In the genomic region with DNA sequence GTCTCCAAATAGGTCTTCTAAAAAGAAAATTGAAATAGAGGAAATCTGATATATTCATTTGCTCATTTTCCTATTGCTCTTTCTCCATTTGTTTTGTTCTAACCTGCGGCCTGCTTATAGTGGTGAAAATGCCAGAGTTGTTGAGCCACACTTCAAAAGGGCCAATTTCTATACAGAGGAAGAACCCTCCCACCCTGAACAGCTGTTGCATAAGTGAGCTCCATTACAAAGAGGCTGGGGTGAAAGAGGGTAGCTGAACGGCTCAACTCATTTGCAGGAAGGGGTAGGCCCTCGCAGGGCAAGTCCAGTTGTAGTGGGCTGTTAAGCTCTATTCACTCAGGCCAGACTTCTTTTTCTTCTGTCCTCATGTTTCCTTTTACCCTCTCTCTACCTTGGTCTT, we compare ENCODE assay signal across 14 cellular contexts. TPM values are rescaled to one million over a fixed set of nuclear protein-coding genes. Genes with fewer than 3 reads are reported as not detected.
DNase-seq lines count a peak whose midpoint lies in the region; ATAC-seq, FAIRE-seq and TF ChIP-seq lines count a peak whose summit lies in the region.
"Had no signal": no experiment of that assay in that cellular context is flagged by ENCODE, and none has a peak within 500 bp of the region (broad histone marks: within the 10 kb centered on the region; RNA-seq: fewer than 3 reads in every experiment).

No MANE protein-coding gene starts in this region.

- H3K9ac ChIP-seq in H1 (replicated peaks in 1 of 4; ENCODE audit: extremely low read depth in 1 of 4, low read depth in 3 of 4, low read length in 3 of 4), result no peak overlapping the region

- no peak overlapping the region for H3K4me3 Mint-ChIP-seq in nephron progenitor cell
- H3K4me3 Mint-ChIP-seq in naive thymus-derived CD8-positive, alpha-beta T cell, result no peak overlapping the region
- H3K4me3 Mint-ChIP-seq: T-helper 1 cell treated with Interleukin-12 subunit alpha and Interleukin-12 subunit beta and Interleukin-4 antibody, amounts not matched to agents 30 μg/mL and 1 μg/mL, for 36 hours had no signal

- FAIRE-seq in H1 (lab: Jason Lieb, UNC), result peak; percentile 55
- FAIRE-seq: GM12891 had no signal

- no peak overlapping the region for H2BK5ac ChIP-seq in H1 (ENCODE audit: low read depth, low read length)

- H2BK15ac ChIP-seq in H1 (ENCODE audit: low read length), result no peak overlapping the region

- POLR2A ChIA-PET in H1 (lab: Charles Lee; ENCODE audit: partially characterized antibody), result interaction anchor here (0.9 to 2.2 kb wide), 6 partner anchors 9 to 175 kb away, joined by 3 to 8 read pairs (median 4); partner anchors contain the start of genes ADCY10, DCAF6 and MPC2
- POLR2A ChIA-PET in naive thymus-derived CD8-positive, alpha-beta T cell (lab: Charles Lee), result no interaction called here

- H3K79me2 ChIP-seq in H1 (ENCODE audit: control insufficient read depth in 1 of 2, insufficient read depth in 2 of 2, low read length in 2 of 2), result no peaks in the 10 kb centered on the region

- no peak for TF ChIP-seq RAD21 in H1 (IDR thresholded peaks at IDR 0.05 in 1 of 2, conservative IDR thresholded peaks at IDR 0.05 in 1 of 2; ENCODE audit: low read depth in 2 of 2, low read length in 2 of 2)

- CTCF ChIA-PET in H1 (lab: Charles Lee; ENCODE audit: partially characterized antibody), result interaction anchor here (0.6 to 1.6 kb wide), 4 partner anchors 22 to 177 kb away, joined by 3 to 8 read pairs (median 4); no protein-coding TSS in a partner anchor

- DNase-seq in HAP-1 (ENCODE audit: low spot score in 2 of 2) (peak; percentile 51 to 67), NCI-H2107 treated with DMSO at 0.1 percent for 48 hours (lab: John Stamatoyannopoulos, UW; ENCODE audit: unreplicated experiment) (peak; percentile 77), H1 (ENCODE audit: low read depth in 1 of 2, low spot score in 2 of 2) (no peak), nephron progenitor cell (no peak), HPDE6-E6E7 (ENCODE audit: extremely low spot score) (no peak), ovary (no peak), EL (no peak)
- no peak for DNase-seq in naive thymus-derived CD8-positive, alpha-beta T cell
- DNase-seq: COR-L47, NCI-H446 treated with DMSO at 0.1 percent for 48 hours, retina had no signal

- TF ChIP-seq POLR2A in H1 (IDR thresholded peaks at IDR 0.05; ENCODE audit: control extremely low read depth in 1 of 2, low read depth in 2 of 2, low read length in 2 of 2), result no peak
- TF ChIP-seq POLR2A in ovary (IDR thresholded peaks at IDR 0.05), result no peak

- H3K4me1 ChIP-seq in HAP-1, result peaks cover 12% of the 10 kb centered on the region
- peaks cover 0 to 6% (median 3%) of the 10 kb centered on the region in 4 experiments; a peak in 4 of 7 replicates for H3K4me1 ChIP-seq in H1 (replicated peaks in 1 of 4; ENCODE audit: control insufficient read depth in 3 of 4, insufficient read depth in 4 of 4, low read length in 3 of 4)
- H3K4me1 ChIP-seq in ovary (ENCODE audit: insufficient read depth), result no peaks in the 10 kb centered on the region

- no peak overlapping the region for H2AK5ac ChIP-seq in H1 (ENCODE audit: low read depth, low read length)

- WGBS in H1 (ENCODE audit: extremely low coverage in 1 of 2, insufficient coverage in 1 of 2, insufficient read length in 1 of 2, insufficient replicate concordance in 2 of 2, low coverage in 1 of 2, low lambda C conversion rate in 2 of 2, missing lambda C conversion rate in 1 of 2), 2 experiments, result 48% methylated on average over 3 of the region's 3 CpGs; no CpG with 5 or more reads in 1 of the 2 experiments
- 58 to 71% (median 60%) methylated on average over 3 of the region's 3 CpGs for WGBS in ovary, 3 donors

- H4K5ac ChIP-seq in H1 (ENCODE audit: insufficient read length, low read depth, low read length), result no peak overlapping the region

- no peaks in the 10 kb centered on the region for H4K20me1 ChIP-seq in H1 (replicated peaks in 1 of 2; ENCODE audit: control insufficient read depth in 1 of 2, insufficient read depth in 2 of 2, low read length in 2 of 2)

- H2BK120ac ChIP-seq in H1 (replicated peaks; ENCODE audit: low read depth, low read length), result no peak overlapping the region

- H3K4me3 ChIP-seq in HAP-1 (no peak overlapping the region), H1 (ENCODE audit: extremely low read depth in 1 of 4, insufficient read depth in 2 of 4, low read depth in 3 of 4, low read length in 4 of 4) (no peak overlapping the region), ovary (no peak overlapping the region)

- 0 out of 2 replicates have a peak overlapping the region, but pooled peaks have one; percentile 10 for H2BK20ac ChIP-seq in H1 (ENCODE audit: low read length)

- no peak for ATAC-seq in naive thymus-derived CD8-positive, alpha-beta T cell

- no peak overlapping the region for H3K18ac ChIP-seq in H1 (ENCODE audit: extremely low read depth, low read length)

- H3K4ac ChIP-seq in H1 (replicated peaks; ENCODE audit: insufficient read length, low read depth, low read length), result no peak overlapping the region

- TF ChIP-seq CTCF in H1 (IDR thresholded peaks at IDR 0.05; ENCODE audit: control extremely low read depth in 1 of 3, insufficient read depth in 1 of 3, low read depth in 1 of 3, low read length in 3 of 3) (no peak), nephron progenitor cell (IDR thresholded peaks at IDR 0.05) (no peak), ovary (IDR thresholded peaks at IDR 0.05) (no peak)

- intact Hi-C loops in ovary (cut with DNase I), result no loop called here

- peak overlapping the region; percentile 23 for H3K27ac Mint-ChIP-seq in nephron progenitor cell
- H3K27ac Mint-ChIP-seq in naive thymus-derived CD8-positive, alpha-beta T cell, result no peak overlapping the region
- H3K27ac Mint-ChIP-seq: T-helper 1 cell treated with Interleukin-12 subunit alpha and Interleukin-12 subunit beta and Interleukin-4 antibody, amounts not matched to agents 30 μg/mL and 1 μg/mL, for 36 hours had no signal

- H3K9me3 Mint-ChIP-seq in nephron progenitor cell, result peaks cover 18% of the 10 kb centered on the region
- H3K9me3 Mint-ChIP-seq in naive thymus-derived CD8-positive, alpha-beta T cell, result peaks cover 0 to 22% (median 6%) of the 10 kb centered on the region in 9 donors

- H3K14ac ChIP-seq in H1 (ENCODE audit: insufficient read length), result no peak overlapping the region

- no peaks in the 10 kb centered on the region for H3K23me2 ChIP-seq in H1 (ENCODE audit: low read depth, low read length)

- H3K27me3 Mint-ChIP-seq in nephron progenitor cell (ENCODE audit: low read depth, poor library complexity), result no peaks in the 10 kb centered on the region
- peaks cover 0 to 5% (median 5%) of the 10 kb centered on the region in 5 donors for H3K27me3 Mint-ChIP-seq in naive thymus-derived CD8-positive, alpha-beta T cell

- peak overlapping the region; percentile 55; the same call in 1 of the 2 replicates for H2AFZ ChIP-seq in H1 (ENCODE audit: low read length)

- no peak overlapping the region for H3K56ac ChIP-seq in H1 (replicated peaks; ENCODE audit: insufficient read length, low read depth, low read length)

- TF ChIP-seq EP300 in H1 (IDR thresholded peaks at IDR 0.05; ENCODE audit: borderline replicate concordance in 1 of 2, low read depth in 2 of 2, low read length in 2 of 2), result no peak
- no peak for TF ChIP-seq EP300 in ovary (IDR thresholded peaks at IDR 0.05)

- no peak overlapping the region for H2BK12ac ChIP-seq in H1 (ENCODE audit: low read depth, low read length)

- 0 out of 4 replicates have a peak overlapping the region, but pooled peaks of 1 of the 2 experiments have one; percentile 25 for H3K4me2 ChIP-seq in H1 (ENCODE audit: insufficient read depth in 1 of 2, low read depth in 2 of 2, low read length in 2 of 2)

- peaks cover 21% of the 10 kb centered on the region for H3K4me1 Mint-ChIP-seq in nephron progenitor cell
- H3K4me1 Mint-ChIP-seq in naive thymus-derived CD8-positive, alpha-beta T cell, result no peaks in the 10 kb centered on the region

- in situ Hi-C loops in HAP-1 (cut with MboI; ENCODE audit: low sequenced_read_pairs), result no loop called here

- H4K8ac ChIP-seq in H1 (ENCODE audit: extremely low read depth, insufficient read depth, low read length), result no peak overlapping the region

- H4K91ac ChIP-seq in H1 (replicated peaks; ENCODE audit: insufficient read length, low read length), result no peak overlapping the region

- H3K36me3 ChIP-seq in HAP-1 (replicated peaks) (no peaks in the 10 kb centered on the region), H1 (ENCODE audit: control insufficient read depth in 2 of 4, insufficient read depth in 4 of 4, low read length in 3 of 4) (no peaks in the 10 kb centered on the region; a peak in 1 of 8 replicates), ovary (no peaks in the 10 kb centered on the region)

- H3K27me3 ChIP-seq in HAP-1 (ENCODE audit: low read depth), result no peaks in the 10 kb centered on the region
- H3K27me3 ChIP-seq in H1 (replicated peaks in 1 of 4; ENCODE audit: control insufficient read depth in 3 of 4, extremely low read depth in 1 of 4, insufficient read depth in 3 of 4, low read length in 3 of 4), result no peaks in the 10 kb centered on the region
- H3K27me3 ChIP-seq in ovary, result no peaks in the 10 kb centered on the region

- H3K27ac ChIP-seq in H1 (ENCODE audit: low read depth, low read length), result no peak overlapping the region
- H3K27ac ChIP-seq in ovary, result no peak overlapping the region
- H3K27ac ChIP-seq: epithelial cell of prostate had no signal

- H3K23ac ChIP-seq in H1 (ENCODE audit: insufficient read length), result no peak overlapping the region

- H3K9me3 ChIP-seq in HAP-1 (peaks cover 6% of the 10 kb centered on the region; the same call in 1 of the 2 replicates), H1 (ENCODE audit: insufficient read depth in 2 of 2, low read depth in 1 of 2, low read length in 1 of 2) (peaks cover 8 to 12% of the 10 kb centered on the region in 2 experiments), ovary (no peaks in the 10 kb centered on the region)

- H3K36me3 Mint-ChIP-seq in nephron progenitor cell (ENCODE audit: low read depth), result peaks cover 9% of the 10 kb centered on the region
- H3K36me3 Mint-ChIP-seq in naive thymus-derived CD8-positive, alpha-beta T cell, result peaks cover 0 to 9% (median 2%) of the 10 kb centered on the region in 3 donors

- H3K79me1 ChIP-seq in H1 (ENCODE audit: low read depth, low read length), result no peaks in the 10 kb centered on the region

RNA-seq across cellular contexts. Expression of gene ADCY10, which starts 8.8 kb away (rescaled TPM):
- total RNA-seq in H1 (2021; fragmentation: NEBNext Ultra II Directional; extraction: Animal tissue kit (Norgen Biotek cat#: 25700)), result not detected in 2 replicates
- polyA plus RNA-seq in H1 (2011; rRNA removed) (0.02 TPM in 1 of 2 replicates, not detected in the other), ovary (under 1 TPM; 0.05 to 0.07 TPM)
- polyA plus RNA-seq in H1 (2011; cell fraction: cytosol; rRNA removed), result not detected
- not detected for polyA plus RNA-seq in H1 (2011; cell fraction: nucleus; rRNA removed)
- 0.04 TPM in 1 of 4 replicates, not detected in the others for polyA plus RNA-seq in H1 (2012, experiment 1 of 2)
- not detected for polyA plus RNA-seq in H1 (2012, experiment 2 of 2)
- polyA plus RNA-seq in H1 (2013, experiment 1 of 2), result 0.12 TPM
- 0.11 TPM for polyA plus RNA-seq in H1 (2013, experiment 2 of 2)
- 0.37 TPM in 1 of 2 replicates, not detected in the other for polyA minus RNA-seq in H1 (2011; rRNA and poly(A)+ RNA removed)
- polyA minus RNA-seq in H1 (2011; cell fraction: cytosol; rRNA and poly(A)+ RNA removed), result not detected
- not detected for polyA minus RNA-seq in H1 (2011; cell fraction: nucleus; rRNA and poly(A)+ RNA removed)
- under 1 TPM in 4 of 7 donors, not detected in 3; 0.05 to 0.23 (median 0.11) TPM for total RNA-seq in ovary
- total RNA-seq in naive thymus-derived CD8-positive, alpha-beta T cell, result 1 to 10 TPM in 1 of 2 experiments, under 1 TPM in 1; 0.41 to 1.1 TPM
- polyA plus RNA-seq in naive thymus-derived CD8-positive, alpha-beta T cell, result not detected

RNA-seq across cellular contexts. Expression of gene DCAF6, which starts 31.3 kb away (rescaled TPM):
- 16.5 and 17.4 TPM in 2 replicates for total RNA-seq in H1 (2021; fragmentation: NEBNext Ultra II Directional; extraction: Animal tissue kit (Norgen Biotek cat#: 25700))
- polyA plus RNA-seq in H1 (2011; rRNA removed) (10.0 and 12.3 TPM in 2 replicates), ovary (10 to 100 TPM; 32.1 to 51.1 TPM)
- 15.3 TPM for polyA plus RNA-seq in H1 (2011; cell fraction: cytosol; rRNA removed)
- 8.2 TPM for polyA plus RNA-seq in H1 (2011; cell fraction: nucleus; rRNA removed)
- 8.4 to 13.3 TPM (median 11.4 TPM) in 4 replicates for polyA plus RNA-seq in H1 (2012, experiment 1 of 2)
- polyA plus RNA-seq in H1 (2012, experiment 2 of 2), result 0.98 TPM
- 9.6 TPM for polyA plus RNA-seq in H1 (2013, experiment 1 of 2)
- polyA plus RNA-seq in H1 (2013, experiment 2 of 2), result 10.4 TPM
- 45.0 and 52.8 TPM in 2 replicates for polyA minus RNA-seq in H1 (2011; rRNA and poly(A)+ RNA removed)
- 17.0 TPM for polyA minus RNA-seq in H1 (2011; cell fraction: cytosol; rRNA and poly(A)+ RNA removed)
- polyA minus RNA-seq in H1 (2011; cell fraction: nucleus; rRNA and poly(A)+ RNA removed), result 58.0 TPM
- 10 to 100 TPM; 38.3 to 65.9 (median 44.4) TPM for total RNA-seq in ovary
- 10 to 100 TPM; 26.2 to 30.1 TPM for total RNA-seq in naive thymus-derived CD8-positive, alpha-beta T cell
- 10 to 100 TPM in 1 of 3 donors, 1 to 10 TPM in 2; 5.7 to 10.0 (median 7.2) TPM for polyA plus RNA-seq in naive thymus-derived CD8-positive, alpha-beta T cell

RNA-seq across cellular contexts. Expression of gene MPC2, which starts 31.7 kb away (rescaled TPM):
- total RNA-seq in H1 (2021; fragmentation: NEBNext Ultra II Directional; extraction: Animal tissue kit (Norgen Biotek cat#: 25700)), result 40.6 and 40.9 TPM in 2 replicates
- polyA plus RNA-seq in H1 (2011; rRNA removed) (14.9 and 18.6 TPM in 2 replicates), ovary (10 to 100 TPM; 45.8 to 91.2 TPM)
- 18.1 TPM for polyA plus RNA-seq in H1 (2011; cell fraction: cytosol; rRNA removed)
- polyA plus RNA-seq in H1 (2011; cell fraction: nucleus; rRNA removed), result 9.5 TPM
- polyA plus RNA-seq in H1 (2012, experiment 1 of 2), result 18.7 to 28.7 TPM (median 20.8 TPM) in 4 replicates
- polyA plus RNA-seq in H1 (2012, experiment 2 of 2), result 47.3 TPM
- 33.2 TPM for polyA plus RNA-seq in H1 (2013, experiment 1 of 2)
- polyA plus RNA-seq in H1 (2013, experiment 2 of 2), result 36.0 TPM
- 4.4 and 5.5 TPM in 2 replicates for polyA minus RNA-seq in H1 (2011; rRNA and poly(A)+ RNA removed)
- polyA minus RNA-seq in H1 (2011; cell fraction: cytosol; rRNA and poly(A)+ RNA removed), result 8.1 TPM
- polyA minus RNA-seq in H1 (2011; cell fraction: nucleus; rRNA and poly(A)+ RNA removed), result 5.5 TPM
- total RNA-seq in ovary, result 10 to 100 TPM; 22.1 to 55.2 (median 49.3) TPM
- total RNA-seq in naive thymus-derived CD8-positive, alpha-beta T cell, result 10 to 100 TPM; 31.2 to 32.2 TPM
- 10 to 100 TPM; 77.5 to 92.3 (median 83.2) TPM for polyA plus RNA-seq in naive thymus-derived CD8-positive, alpha-beta T cell

Comparison
In these comparisons a context has a peak if more than half of its experiments do, and no peak if none do; other contexts are left out.
1. DNase-seq: peak in HAP-1 (2 of 2) and NCI-H2107 treated with DMSO at 0.1 percent for 48 hours (single experiment); none in H1 (0 of 2), nephron progenitor cell (single experiment), HPDE6-E6E7 (single experiment), ovary (0 of 5), EL (single experiment) and naive thymus-derived CD8-positive, alpha-beta T cell (0 of 10).